17 cellular contexts compared by ENCODE assay signal in the genomic region with DNA sequence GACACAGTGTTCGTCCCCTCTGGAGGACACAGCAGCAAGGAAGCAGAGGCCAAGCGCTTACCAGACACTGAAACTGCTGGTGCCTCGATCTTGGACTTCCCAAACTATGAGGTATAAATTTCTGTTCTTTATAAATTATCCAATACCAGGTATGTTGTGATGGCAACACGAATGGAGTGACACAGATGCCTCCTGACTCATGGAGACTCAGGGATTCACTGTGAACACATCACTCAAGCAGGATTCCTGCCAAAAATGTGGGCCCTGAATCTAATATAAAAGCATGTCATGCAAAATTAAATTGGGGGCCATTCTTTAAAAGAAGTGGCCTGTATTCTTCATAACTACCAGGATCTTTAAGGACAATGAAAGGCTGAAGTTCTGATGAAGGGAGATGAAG. TPM values are rescaled to one million over a fixed set of nuclear protein-coding genes. Genes with fewer than 3 reads are reported as not detected.
DNase-seq lines count a peak whose midpoint lies in the region; ATAC-seq and TF ChIP-seq lines count a peak whose summit lies in the region.
"Had no signal": no experiment of that assay in that cellular context is flagged by ENCODE, and none has a peak within 500 bp of the region (broad histone marks: within the 10 kb centered on the region; RNA-seq: fewer than 3 reads in every experiment).

No MANE protein-coding gene starts in this region.

- H3K4me2 ChIP-seq in parathyroid adenoma (ENCODE audit: low read length) = no peak overlapping the region
- H3K4me2 ChIP-seq: BLaER1 had no signal

- no peak overlapping the region for H3K9ac ChIP-seq in parathyroid adenoma
- H3K9ac ChIP-seq: BLaER1 had no signal

- DNase-seq in ELR (ENCODE audit: low read depth) (peak; percentile 49), M059J (ENCODE audit: low read depth) (peak; percentile 69), epithelial cell of esophagus (ENCODE audit: low read depth) (peak; percentile 76), NCI-H1417 treated with DMSO at 0.1 percent for 48 hours (lab: John Stamatoyannopoulos, UW) (no peak), COR-L47 (lab: John Stamatoyannopoulos, UW) (no peak)
- no peak for DNase-seq in central memory CD4-positive, alpha-beta T cell
- DNase-seq: DMS 273 treated with DMSO at 0.1 percent for 48 hours, HCEC 1CT, MV-4-11, NCI-H1436 treated with DMSO at 0.1 percent for 48 hours, NCI-H2081, NCI-H524 treated with DMSO at 0.1 percent for 48 hours had no signal

- H3K9me3 ChIP-seq in parathyroid adenoma (ENCODE audit: control insufficient read depth, low read length) = no peaks in the 10 kb centered on the region

- H3K79me2 ChIP-seq in parathyroid adenoma = no peaks in the 10 kb centered on the region

- TF ChIP-seq CTCF in epithelial cell of esophagus (IDR thresholded peaks at IDR 0.05; ENCODE audit: insufficient read depth, low read depth, low read length, missing control alignments) (no peak), parathyroid adenoma (IDR thresholded peaks at IDR 0.05) (no peak)

- peak overlapping the region; percentile 19 for H3K27ac ChIP-seq in parathyroid adenoma
- H3K27ac ChIP-seq: BLaER1 had no signal

- no peak overlapping the region for H2AFZ ChIP-seq in parathyroid adenoma

- no peaks in the 10 kb centered on the region for H3K36me3 ChIP-seq in parathyroid adenoma (ENCODE audit: control insufficient read depth, insufficient read depth, low read length)
- H3K36me3 ChIP-seq: BLaER1 had no signal

- no peaks in the 10 kb centered on the region for H3K27me3 ChIP-seq in parathyroid adenoma (ENCODE audit: control insufficient read depth, insufficient read depth, low read length)
- H3K27me3 ChIP-seq: BLaER1 had no signal

- H3K4me3 ChIP-seq in epithelial cell of esophagus (ENCODE audit: low read length) = no peak overlapping the region
- no peak overlapping the region for H3K4me3 ChIP-seq in parathyroid adenoma (ENCODE audit: low read depth, low read length)
- H3K4me3 ChIP-seq: BLaER1 had no signal

- no peak for ATAC-seq in HG03342 (IDR thresholded peaks at IDR 0.05; ENCODE audit: unreplicated experiment)
- ATAC-seq: HepG2 had no signal

- H3K4me1 ChIP-seq in parathyroid adenoma = peaks cover 40% of the 10 kb centered on the region
- H3K4me1 ChIP-seq: BLaER1 had no signal

RNA-seq across cellular contexts. Expression of gene SLC22A23, which starts 52.5 kb away (rescaled TPM):
- total RNA-seq in M059J (2014; rRNA removed; shearing (Covaris generic)) = 0.54 and 0.64 TPM in 2 replicates
- total RNA-seq: OCI-LY7 had no signal

Comparison
In these comparisons a context has a peak if more than half of its experiments do, and no peak if none do; other contexts are left out.
1. DNase-seq: peak in ELR (single experiment), M059J (single experiment) and epithelial cell of esophagus (single experiment); none in NCI-H1417 treated with DMSO at 0.1 percent for 48 hours (single experiment), COR-L47 (single experiment) and central memory CD4-positive, alpha-beta T cell (single experiment).